Comparison of ENCODE assay signal across 12 cellular contexts in genomic region chr1:32101233-32101681, GRCh38.
DNase-seq lines count a peak whose midpoint lies in the region; ATAC-seq and TF ChIP-seq lines count a peak whose summit lies in the region.
"Had no signal": no experiment of that assay in that cellular context is flagged by ENCODE, and none has a peak within 500 bp of the region (broad histone marks: within the 10 kb centered on the region; RNA-seq: fewer than 3 reads in every experiment).

No MANE protein-coding gene starts in this region.

- DNase-seq in COLO829 (ENCODE audit: low spot score) (peak; percentile 40), NCI-H226 (peak; percentile 64), dedifferentiated amniotic fluid mesenchymal stem cell (ENCODE audit: extremely low spot score) (peak; percentile 50), nephron progenitor cell (no peak), NCI-H146 treated with DMSO at 0.1 percent for 48 hours (lab: John Stamatoyannopoulos, UW; ENCODE audit: unreplicated experiment) (no peak), NCI-H1436 treated with DMSO at 0.1 percent for 48 hours (lab: John Stamatoyannopoulos, UW) (no peak), SHP77 treated with DMSO at 0.1 percent for 48 hours (lab: John Stamatoyannopoulos, UW) (no peak)
- DNase-seq in stimulated activated naive B cell treated with anti-CD40 and anti-IgM and Interleukin-4, amounts not matched to agents 10 μg/mL and 1 μg/mL and 100 μg/mL, for 72 hours = no peak
- DNase-seq: CD8-positive, alpha-beta T cell; GOT3; naive thymus-derived CD8-positive, alpha-beta T cell; RPMI8226 had no signal

- H3K27ac Mint-ChIP-seq in nephron progenitor cell = peak overlapping the region; percentile 37
- no peak overlapping the region for H3K27ac Mint-ChIP-seq in stimulated activated naive B cell treated with anti-CD40 and anti-IgM and Interleukin-4, amounts not matched to agents 10 μg/mL and 1 μg/mL and 100 μg/mL, for 72 hours
- H3K27ac Mint-ChIP-seq: CD8-positive, alpha-beta T cell had no signal

- ATAC-seq in stimulated activated naive B cell treated with anti-CD40 and anti-IgM and Interleukin-4, amounts not matched to agents 10 μg/mL and 1 μg/mL and 100 μg/mL, for 72 hours (replicated peaks) = no peak
- ATAC-seq: CD8-positive, alpha-beta T cell; naive thymus-derived CD8-positive, alpha-beta T cell had no signal

- H3K4me1 Mint-ChIP-seq in nephron progenitor cell = peaks cover 4% of the 10 kb centered on the region
- no peaks in the 10 kb centered on the region for H3K4me1 Mint-ChIP-seq in stimulated activated naive B cell treated with anti-CD40 and anti-IgM and Interleukin-4, amounts not matched to agents 10 μg/mL and 1 μg/mL and 100 μg/mL, for 72 hours

- H3K27me3 Mint-ChIP-seq in nephron progenitor cell (ENCODE audit: low read depth, poor library complexity) = no peaks in the 10 kb centered on the region
- no peaks in the 10 kb centered on the region for H3K27me3 Mint-ChIP-seq in stimulated activated naive B cell treated with anti-CD40 and anti-IgM and Interleukin-4, amounts not matched to agents 10 μg/mL and 1 μg/mL and 100 μg/mL, for 72 hours
- H3K27me3 Mint-ChIP-seq: naive thymus-derived CD8-positive, alpha-beta T cell had no signal

- H3K36me3 Mint-ChIP-seq in nephron progenitor cell (ENCODE audit: low read depth) = peaks cover 54% of the 10 kb centered on the region
- H3K36me3 Mint-ChIP-seq in stimulated activated naive B cell treated with anti-CD40 and anti-IgM and Interleukin-4, amounts not matched to agents 10 μg/mL and 1 μg/mL and 100 μg/mL, for 72 hours = peaks cover 29 to 38% of the 10 kb centered on the region in 2 donors

- no peak overlapping the region for H3K4me3 Mint-ChIP-seq in nephron progenitor cell
- no peak overlapping the region for H3K4me3 Mint-ChIP-seq in stimulated activated naive B cell treated with anti-CD40 and anti-IgM and Interleukin-4, amounts not matched to agents 10 μg/mL and 1 μg/mL and 100 μg/mL, for 72 hours
- H3K4me3 Mint-ChIP-seq: CD8-positive, alpha-beta T cell; naive thymus-derived CD8-positive, alpha-beta T cell had no signal

- no peak for TF ChIP-seq CTCF in nephron progenitor cell (IDR thresholded peaks at IDR 0.05)

- no peaks in the 10 kb centered on the region for H3K9me3 Mint-ChIP-seq in nephron progenitor cell
- H3K9me3 Mint-ChIP-seq in stimulated activated naive B cell treated with anti-CD40 and anti-IgM and Interleukin-4, amounts not matched to agents 10 μg/mL and 1 μg/mL and 100 μg/mL, for 72 hours = no peaks in the 10 kb centered on the region
- H3K9me3 Mint-ChIP-seq: CD8-positive, alpha-beta T cell; naive thymus-derived CD8-positive, alpha-beta T cell had no signal

Comparison
In these comparisons a context has a peak if more than half of its experiments do, and no peak if none do; other contexts are left out.
1. DNase-seq: peak in COLO829 (single experiment), NCI-H226 (single experiment) and dedifferentiated amniotic fluid mesenchymal stem cell (single experiment); none in nephron progenitor cell (single experiment), stimulated activated naive B cell treated with anti-CD40 and anti-IgM and Interleukin-4, amounts not matched to agents 10 μg/mL and 1 μg/mL and 100 μg/mL, for 72 hours (single experiment), NCI-H146 treated with DMSO at 0.1 percent for 48 hours (single experiment), NCI-H1436 treated with DMSO at 0.1 percent for 48 hours (single experiment) and SHP77 treated with DMSO at 0.1 percent for 48 hours (single experiment).